24 cellular contexts compared by ENCODE assay signal in genomic region chr11:120680322-120680721, GRCh38.
"Had no signal": no experiment of that assay in that cellular context is flagged by ENCODE, and none has a peak within 500 bp of the region (broad histone marks: within the 10 kb centered on the region; RNA-seq: fewer than 3 reads in every experiment).

No MANE protein-coding gene starts in this region.

- H3K9me3 Mint-ChIP-seq: activated CD4-positive, alpha-beta T cell treated with anti-CD3 and anti-CD28 coated beads, Interleukin-2, amount 10 ng/mL, durations not matched to agents 24 days and 14 days; activated T-cell treated with anti-CD3 and anti-CD28 coated beads, Interleukin-2, amount 50 U/mL, for 4 hours; activated T-helper 2 cell treated with anti-CD3 and anti-CD28 coated beads, Interferon-gamma antibody, Interleukin-2, Interleukin-4, amounts not matched to agents 10 μg/mL and 5 μg/mL and 100 μg/mL, durations not matched to agents 14 hours and 24 hours and 36 hours; T-helper 1 cell treated with Interleukin-12 subunit alpha and Interleukin-12 subunit beta and Interleukin-4 antibody, amounts not matched to agents 30 μg/mL and 1 μg/mL, for 36 hours had no signal

- H3K9me3 ChIP-seq: Peyer's patch had no signal

- H3K4me3 Mint-ChIP-seq: activated CD4-positive, alpha-beta T cell treated with anti-CD3 and anti-CD28 coated beads, Interleukin-2, amount 10 ng/mL, durations not matched to agents 24 days and 14 days; activated T-cell treated with anti-CD3 and anti-CD28 coated beads, Interleukin-2, amount 50 U/mL, for 4 hours; T-helper 1 cell treated with Interleukin-12 subunit alpha and Interleukin-12 subunit beta and Interleukin-4 antibody, amounts not matched to agents 30 μg/mL and 1 μg/mL, for 36 hours had no signal

- H3K27ac ChIP-seq: brain microvascular endothelial cell, Peyer's patch had no signal

- ATAC-seq: activated CD4-positive, CD25-positive, alpha-beta regulatory T cell treated with anti-CD3 and anti-CD28 coated beads, Interleukin-2, amount 50 U/mL, for 24 hours; activated T-cell treated with anti-CD3 and anti-CD28 coated beads, Interleukin-2, amount 50 U/mL, for 4 hours had no signal

- FAIRE-seq: colon had no signal

- H3K4me3 ChIP-seq: Peyer's patch had no signal

- H3K27me3 ChIP-seq: brain microvascular endothelial cell, Peyer's patch had no signal

- DNase-seq: activated CD4-positive, alpha-beta T cell treated with anti-CD3 and anti-CD28 coated beads, Interleukin-2, amount 10 ng/mL, durations not matched to agents 24 days and 14 days; activated CD4-positive, alpha-beta T cell treated with anti-CD3 and anti-CD28 coated beads, Interleukin-2, amount 50 U/mL, for 48 hours; activated CD8-positive, alpha-beta memory T cell treated with anti-CD3 and anti-CD28 coated beads for 24 hours; activated gamma-delta T cell treated with Interleukin-2 at 50 U/mL for 16 hours; activated naive CD4-positive, alpha-beta T cell treated with anti-CD3 and anti-CD28 coated beads, Interleukin-2, amount 50 U/mL, for 16 hours; activated T-cell treated with anti-CD3 and anti-CD28 coated beads, Interleukin-2, amount 50 U/mL, for 4 hours; amygdala; brain microvascular endothelial cell; cerebellar nuclear complex; KG1; NCI-H1048; NCI-H146; NCI-H187 treated with DMSO at 0.1 percent for 48 hours; NCI-H2081 treated with DMSO at 0.1 percent for 48 hours; NCI-H526; NCI-H82; NK-92 treated with Interleukin-12 subunit alpha and Interleukin-12 subunit beta, amount 100 ng/mL, for 24 hours; OCI-M1; Peyer's patch; SHP77 treated with DMSO at 0.1 percent for 48 hours had no signal

- H3K4me1 Mint-ChIP-seq: activated CD4-positive, alpha-beta T cell treated with anti-CD3 and anti-CD28 coated beads, Interleukin-2, amount 10 ng/mL, durations not matched to agents 24 days and 14 days had no signal

- H3K27ac Mint-ChIP-seq: activated CD4-positive, alpha-beta T cell treated with anti-CD3 and anti-CD28 coated beads, Interleukin-2, amount 10 ng/mL, durations not matched to agents 24 days and 14 days; activated T-helper 2 cell treated with anti-CD3 and anti-CD28 coated beads, Interferon-gamma antibody, Interleukin-2, Interleukin-4, amounts not matched to agents 10 μg/mL and 5 μg/mL and 100 μg/mL, durations not matched to agents 14 hours and 24 hours and 36 hours; T-helper 1 cell treated with Interleukin-12 subunit alpha and Interleukin-12 subunit beta and Interleukin-4 antibody, amounts not matched to agents 30 μg/mL and 1 μg/mL, for 36 hours had no signal

- H3K36me3 ChIP-seq: brain microvascular endothelial cell, Peyer's patch had no signal
